ENCODE assay signal across 10 cellular contexts in genomic region chr16:58022601-58023371, GRCh38. TPM values are rescaled to one million over a fixed set of nuclear protein-coding genes. Genes with fewer than 3 reads are reported as not detected.
DNase-seq lines count a peak whose midpoint lies in the region; ATAC-seq and TF ChIP-seq lines count a peak whose summit lies in the region.
"Had no signal": no experiment of that assay in that cellular context is flagged by ENCODE, and none has a peak within 500 bp of the region (broad histone marks: within the 10 kb centered on the region; RNA-seq: fewer than 3 reads in every experiment).

No MANE protein-coding gene starts in this region.

- H3K4me1 ChIP-seq in upper lobe of left lung = peaks cover 44 to 57% (median 50%) of the 10 kb centered on the region in 4 donors

- H3K36me3 ChIP-seq in upper lobe of left lung = peaks cover 0 to 23% (median 12%) of the 10 kb centered on the region in 4 donors

- no peaks in the 10 kb centered on the region for H3K9me3 Mint-ChIP-seq in activated naive CD8-positive, alpha-beta T cell (ENCODE audit: low read depth)
- H3K9me3 Mint-ChIP-seq in activated naive CD8-positive, alpha-beta T cell treated with anti-CD3 and anti-CD28 coated beads for 36 hours = no peaks in the 10 kb centered on the region
- H3K9me3 Mint-ChIP-seq: naive B cell had no signal

- TF ChIP-seq POLR2A in upper lobe of left lung (IDR thresholded peaks at IDR 0.05) = no peak

- in situ Hi-C loops in astrocyte of the cerebellum (cut with HindIII; ENCODE audit: low sequenced_read_pairs) = no loop called here

- H3K9me3 ChIP-seq in upper lobe of left lung = no peaks in the 10 kb centered on the region
- H3K9me3 ChIP-seq: Peyer's patch had no signal

- ATAC-seq in upper lobe of left lung (ENCODE audit: low FRiP score in 2 of 2) (peak; percentile 21 to 46), GM18870 (IDR thresholded peaks at IDR 0.05; ENCODE audit: unreplicated experiment) (no peak)

- peaks cover 0 to 3% (median 0%) of the 10 kb centered on the region in 4 donors for H3K27me3 ChIP-seq in upper lobe of left lung
- H3K27me3 ChIP-seq: Peyer's patch had no signal

- H3K27me3 Mint-ChIP-seq in activated naive CD8-positive, alpha-beta T cell = no peaks in the 10 kb centered on the region
- H3K27me3 Mint-ChIP-seq in activated naive CD8-positive, alpha-beta T cell treated with anti-CD3 and anti-CD28 coated beads for 36 hours = peaks cover 10% of the 10 kb centered on the region

- peaks cover 16% of the 10 kb centered on the region for H3K4me1 Mint-ChIP-seq in activated naive CD8-positive, alpha-beta T cell (ENCODE audit: low read depth)
- H3K4me1 Mint-ChIP-seq in activated naive CD8-positive, alpha-beta T cell treated with anti-CD3 and anti-CD28 coated beads for 36 hours = peaks cover 10% of the 10 kb centered on the region

- no peak overlapping the region for H3K4me3 ChIP-seq in astrocyte of the cerebellum (ENCODE audit: low read depth, low read length)
- no peak overlapping the region for H3K4me3 ChIP-seq in upper lobe of left lung
- H3K4me3 ChIP-seq: Peyer's patch had no signal

- no peak for DNase-seq in activated naive CD8-positive, alpha-beta T cell treated with anti-CD3 and anti-CD28 coated beads for 36 hours
- DNase-seq in astrocyte of the cerebellum (ENCODE audit: low read depth) (peak; percentile 46), kidney glomerular epithelial cell (lab: John Stamatoyannopoulos, UW) (peak; percentile 54), upper lobe of left lung (peak; percentile 83 to 86), SK-N-DZ (ENCODE audit: low spot score) (no peak), NCI-H1048 (lab: John Stamatoyannopoulos, UW) (no peak)
- DNase-seq: naive B cell had no signal

- H3K4me3 Mint-ChIP-seq in activated naive CD8-positive, alpha-beta T cell = peak overlapping the region; percentile 56
- H3K4me3 Mint-ChIP-seq in activated naive CD8-positive, alpha-beta T cell treated with anti-CD3 and anti-CD28 coated beads for 36 hours = no peak overlapping the region

- peak overlapping the region; percentile 4 to 85 (median 31) for H3K27ac ChIP-seq in upper lobe of left lung

- no peak overlapping the region for H3K27ac Mint-ChIP-seq in activated naive CD8-positive, alpha-beta T cell
- H3K27ac Mint-ChIP-seq in activated naive CD8-positive, alpha-beta T cell treated with anti-CD3 and anti-CD28 coated beads for 36 hours = no peak overlapping the region

- TF ChIP-seq CTCF in astrocyte of the cerebellum (IDR thresholded peaks at IDR 0.05; ENCODE audit: low read depth, low read length, missing control alignments) = no peak
- TF ChIP-seq CTCF in upper lobe of left lung (IDR thresholded peaks at IDR 0.05) = no peak

- TF ChIP-seq EP300 in upper lobe of left lung (IDR thresholded peaks at IDR 0.05) = no peak

- H3K36me3 Mint-ChIP-seq in activated naive CD8-positive, alpha-beta T cell = no peaks in the 10 kb centered on the region
- H3K36me3 Mint-ChIP-seq in activated naive CD8-positive, alpha-beta T cell treated with anti-CD3 and anti-CD28 coated beads for 36 hours = no peaks in the 10 kb centered on the region
- H3K36me3 Mint-ChIP-seq: naive B cell had no signal

- WGBS in upper lobe of left lung, 2 donors = 11 to 18% methylated on average over 14 to 18 of the region's 18 CpGs

RNA-seq across cellular contexts. Expression of gene MMP15, which starts 2.8 kb away (rescaled TPM):
- total RNA-seq in activated naive CD8-positive, alpha-beta T cell treated with anti-CD3 and anti-CD28 coated beads for 36 hours = under 1 TPM; 0.12 to 0.25 TPM
- 10 to 100 TPM; 14.7 to 30.5 (median 25.3) TPM for total RNA-seq in upper lobe of left lung
- 31.2 and 34.2 TPM in 2 replicates for polyA plus RNA-seq in SK-N-DZ (2014; cell fraction: cytosol; rRNA removed)
- polyA plus RNA-seq in SK-N-DZ (2014; cell fraction: nucleus; rRNA removed) = 19.1 and 20.4 TPM in 2 replicates

RNA-seq across cellular contexts. Expression of gene USB1, which starts 21.6 kb away (rescaled TPM):
- 10 to 100 TPM; 52.6 to 54.2 TPM for total RNA-seq in activated naive CD8-positive, alpha-beta T cell treated with anti-CD3 and anti-CD28 coated beads for 36 hours
- total RNA-seq in upper lobe of left lung = 10 to 100 TPM; 32.7 to 55.5 (median 46.5) TPM
- 23.5 and 46.4 TPM in 2 replicates for polyA plus RNA-seq in SK-N-DZ (2014; cell fraction: cytosol; rRNA removed)
- polyA plus RNA-seq in SK-N-DZ (2014; cell fraction: nucleus; rRNA removed) = 23.2 and 30.8 TPM in 2 replicates

RNA-seq across cellular contexts. Expression of gene ZNF319, which starts 22.3 kb away (rescaled TPM):
- total RNA-seq in activated naive CD8-positive, alpha-beta T cell treated with anti-CD3 and anti-CD28 coated beads for 36 hours = 1 to 10 TPM; 6.8 to 7.2 TPM
- total RNA-seq in upper lobe of left lung = 10 to 100 TPM in 4 of 6 donors, 1 to 10 TPM in 2; 8.0 to 28.3 (median 13.3) TPM
- 4.3 and 5.6 TPM in 2 replicates for polyA plus RNA-seq in SK-N-DZ (2014; cell fraction: cytosol; rRNA removed)
- polyA plus RNA-seq in SK-N-DZ (2014; cell fraction: nucleus; rRNA removed) = 3.1 and 9.4 TPM in 2 replicates

RNA-seq across cellular contexts. Expression of gene CNGB1, which starts 51.9 kb away (rescaled TPM):
- not detected for total RNA-seq in activated naive CD8-positive, alpha-beta T cell treated with anti-CD3 and anti-CD28 coated beads for 36 hours
- total RNA-seq in upper lobe of left lung = under 1 TPM in 2 of 6 donors, not detected in 4; 0.06 to 0.39 TPM
- polyA plus RNA-seq in SK-N-DZ (2014; cell fraction: cytosol; rRNA removed) = 17.7 and 23.2 TPM in 2 replicates
- polyA plus RNA-seq in SK-N-DZ (2014; cell fraction: nucleus; rRNA removed) = 31.5 and 41.5 TPM in 2 replicates

Comparison
In these comparisons a context has a peak if more than half of its experiments do, and no peak if none do; other contexts are left out.
1. DNase-seq: peak in astrocyte of the cerebellum (single experiment), kidney glomerular epithelial cell (single experiment) and upper lobe of left lung (2 of 2); none in activated naive CD8-positive, alpha-beta T cell treated with anti-CD3 and anti-CD28 coated beads for 36 hours (single experiment), SK-N-DZ (single experiment) and NCI-H1048 (single experiment).
2. RNA of gene MMP15, which starts 2.8 kb away (total RNA-seq): 14.7 to 30.5 TPM in upper lobe of left lung; 0.12 to 0.25 TPM in activated naive CD8-positive, alpha-beta T cell treated with anti-CD3 and anti-CD28 coated beads for 36 hours; every median in the first group is over 10 times any median in the second.